1 cellular context compared by ENCODE assay signal in the genomic region with DNA sequence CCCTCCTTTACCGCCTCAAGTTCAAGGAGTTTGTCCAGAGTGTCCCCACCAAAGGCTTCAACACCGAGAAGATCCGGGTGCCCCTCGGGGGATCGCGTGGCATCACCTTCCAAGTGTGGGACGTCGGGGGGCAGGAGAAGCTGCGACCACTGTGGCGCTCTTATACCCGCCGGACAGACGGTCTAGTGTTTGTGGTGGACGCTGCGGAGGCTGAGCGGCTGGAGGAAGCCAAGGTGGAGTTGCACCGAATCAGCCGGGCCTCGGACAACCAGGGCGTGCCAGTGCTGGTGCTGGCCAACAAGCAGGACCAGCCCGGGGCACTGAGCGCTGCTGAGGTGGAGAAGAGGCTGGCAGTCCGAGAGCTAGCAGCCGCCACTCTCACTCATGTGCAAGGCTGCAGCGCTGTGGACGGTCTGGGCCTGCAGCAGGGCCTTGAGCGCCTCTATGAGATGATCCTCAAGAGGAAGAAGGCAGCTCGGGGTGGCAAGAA.
TF ChIP-seq lines count a peak whose summit lies in the region.

No MANE protein-coding gene starts in this region.

TF ChIP-seq in HepG2, 621 proteins besides CTCF, POLR2A, EP300 and RAD21 (continued from another document and continues in another):
- no peak for TF ChIP-seq WIZ (CRISPR knock-in tag; IDR thresholded peaks at IDR 0.05)
- no peak for TF ChIP-seq ZNF337 (CRISPR knock-in tag; IDR thresholded peaks at IDR 0.05; ENCODE audit: borderline replicate concordance, low read depth)
- no peak for TF ChIP-seq ZNF768 (CRISPR knock-in tag; IDR thresholded peaks at IDR 0.05)
- TF ChIP-seq MAFG (CRISPR knock-in tag; IDR thresholded peaks at IDR 0.05) = no peak
- TF ChIP-seq, protein P1, sequence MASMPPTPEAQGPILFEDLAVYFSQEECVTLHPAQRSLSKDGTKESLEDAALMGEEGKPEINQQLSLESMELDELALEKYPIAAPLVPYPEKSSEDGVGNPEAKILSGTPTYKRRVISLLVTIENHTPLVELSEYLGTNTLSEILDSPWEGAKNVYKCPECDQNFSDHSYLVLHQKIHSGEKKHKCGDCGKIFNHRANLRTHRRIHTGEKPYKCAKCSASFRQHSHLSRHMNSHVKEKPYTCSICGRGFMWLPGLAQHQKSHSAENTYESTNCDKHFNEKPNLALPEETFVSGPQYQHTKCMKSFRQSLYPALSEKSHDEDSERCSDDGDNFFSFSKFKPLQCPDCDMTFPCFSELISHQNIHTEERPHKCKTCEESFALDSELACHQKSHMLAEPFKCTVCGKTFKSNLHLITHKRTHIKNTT (CRISPR knock-in tag; IDR thresholded peaks at IDR 0.05) = no peak
- TF ChIP-seq, protein P2, sequence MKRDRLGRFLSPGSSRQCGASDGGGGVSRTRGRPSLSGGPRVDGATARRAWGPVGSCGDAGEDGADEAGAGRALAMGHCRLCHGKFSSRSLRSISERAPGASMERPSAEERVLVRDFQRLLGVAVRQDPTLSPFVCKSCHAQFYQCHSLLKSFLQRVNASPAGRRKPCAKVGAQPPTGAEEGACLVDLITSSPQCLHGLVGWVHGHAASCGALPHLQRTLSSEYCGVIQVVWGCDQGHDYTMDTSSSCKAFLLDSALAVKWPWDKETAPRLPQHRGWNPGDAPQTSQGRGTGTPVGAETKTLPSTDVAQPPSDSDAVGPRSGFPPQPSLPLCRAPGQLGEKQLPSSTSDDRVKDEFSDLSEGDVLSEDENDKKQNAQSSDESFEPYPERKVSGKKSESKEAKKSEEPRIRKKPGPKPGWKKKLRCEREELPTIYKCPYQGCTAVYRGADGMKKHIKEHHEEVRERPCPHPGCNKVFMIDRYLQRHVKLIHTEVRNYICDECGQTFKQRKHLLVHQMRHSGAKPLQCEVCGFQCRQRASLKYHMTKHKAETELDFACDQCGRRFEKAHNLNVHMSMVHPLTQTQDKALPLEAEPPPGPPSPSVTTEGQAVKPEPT (CRISPR knock-in tag; IDR thresholded peaks at IDR 0.05; ENCODE audit: low read depth) = no peak
- no peak; the same call in 1 of the 2 replicates for TF ChIP-seq ZBTB20 (CRISPR knock-in tag; IDR thresholded peaks at IDR 0.05; ENCODE audit: borderline replicate concordance, low read depth)
- TF ChIP-seq, protein P3, sequence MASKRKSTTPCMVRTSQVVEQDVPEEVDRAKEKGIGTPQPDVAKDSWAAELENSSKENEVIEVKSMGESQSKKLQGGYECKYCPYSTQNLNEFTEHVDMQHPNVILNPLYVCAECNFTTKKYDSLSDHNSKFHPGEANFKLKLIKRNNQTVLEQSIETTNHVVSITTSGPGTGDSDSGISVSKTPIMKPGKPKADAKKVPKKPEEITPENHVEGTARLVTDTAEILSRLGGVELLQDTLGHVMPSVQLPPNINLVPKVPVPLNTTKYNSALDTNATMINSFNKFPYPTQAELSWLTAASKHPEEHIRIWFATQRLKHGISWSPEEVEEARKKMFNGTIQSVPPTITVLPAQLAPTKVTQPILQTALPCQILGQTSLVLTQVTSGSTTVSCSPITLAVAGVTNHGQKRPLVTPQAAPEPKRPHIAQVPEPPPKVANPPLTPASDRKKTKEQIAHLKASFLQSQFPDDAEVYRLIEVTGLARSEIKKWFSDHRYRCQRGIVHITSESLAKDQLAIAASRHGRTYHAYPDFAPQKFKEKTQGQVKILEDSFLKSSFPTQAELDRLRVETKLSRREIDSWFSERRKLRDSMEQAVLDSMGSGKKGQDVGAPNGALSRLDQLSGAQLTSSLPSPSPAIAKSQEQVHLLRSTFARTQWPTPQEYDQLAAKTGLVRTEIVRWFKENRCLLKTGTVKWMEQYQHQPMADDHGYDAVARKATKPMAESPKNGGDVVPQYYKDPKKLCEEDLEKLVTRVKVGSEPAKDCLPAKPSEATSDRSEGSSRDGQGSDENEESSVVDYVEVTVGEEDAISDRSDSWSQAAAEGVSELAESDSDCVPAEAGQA (IDR thresholded peaks at IDR 0.05; ENCODE audit: low read depth) = no peak
- TF ChIP-seq, protein P3 (CRISPR knock-in tag; IDR thresholded peaks at IDR 0.05; ENCODE audit: borderline replicate concordance) = no peak
- TF ChIP-seq, protein P4, sequence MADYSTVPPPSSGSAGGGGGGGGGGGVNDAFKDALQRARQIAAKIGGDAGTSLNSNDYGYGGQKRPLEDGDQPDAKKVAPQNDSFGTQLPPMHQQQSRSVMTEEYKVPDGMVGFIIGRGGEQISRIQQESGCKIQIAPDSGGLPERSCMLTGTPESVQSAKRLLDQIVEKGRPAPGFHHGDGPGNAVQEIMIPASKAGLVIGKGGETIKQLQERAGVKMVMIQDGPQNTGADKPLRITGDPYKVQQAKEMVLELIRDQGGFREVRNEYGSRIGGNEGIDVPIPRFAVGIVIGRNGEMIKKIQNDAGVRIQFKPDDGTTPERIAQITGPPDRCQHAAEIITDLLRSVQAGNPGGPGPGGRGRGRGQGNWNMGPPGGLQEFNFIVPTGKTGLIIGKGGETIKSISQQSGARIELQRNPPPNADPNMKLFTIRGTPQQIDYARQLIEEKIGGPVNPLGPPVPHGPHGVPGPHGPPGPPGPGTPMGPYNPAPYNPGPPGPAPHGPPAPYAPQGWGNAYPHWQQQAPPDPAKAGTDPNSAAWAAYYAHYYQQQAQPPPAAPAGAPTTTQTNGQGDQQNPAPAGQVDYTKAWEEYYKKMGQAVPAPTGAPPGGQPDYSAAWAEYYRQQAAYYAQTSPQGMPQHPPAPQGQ (CRISPR knock-in tag; IDR thresholded peaks at IDR 0.05; ENCODE audit: borderline replicate concordance) = 0 out of 2 replicates have a peak, but pooled peaks have one; percentile 71
- no peak; the same call in 1 of the 2 replicates for TF ChIP-seq CAMTA2 (CRISPR knock-in tag; IDR thresholded peaks at IDR 0.05; ENCODE audit: borderline replicate concordance)
- TF ChIP-seq, protein P5, sequence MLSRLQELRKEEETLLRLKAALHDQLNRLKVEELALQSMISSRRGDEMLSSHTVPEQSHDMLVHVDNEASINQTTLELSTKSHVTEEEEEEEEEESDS (CRISPR knock-in tag; IDR thresholded peaks at IDR 0.05; ENCODE audit: borderline replicate concordance) = no peak
- no peak for TF ChIP-seq ZNF746 (CRISPR knock-in tag; IDR thresholded peaks at IDR 0.05)
- TF ChIP-seq ELF3 (CRISPR knock-in tag; IDR thresholded peaks at IDR 0.05) = no peak
- no peak for TF ChIP-seq NBN (conservative IDR thresholded peaks at IDR 0.05)
- TF ChIP-seq ZNF710 (CRISPR knock-in tag; IDR thresholded peaks at IDR 0.05; ENCODE audit: borderline replicate concordance) = no peak
- peak; percentile 73 for TF ChIP-seq ZNF687 (CRISPR knock-in tag; IDR thresholded peaks at IDR 0.05)
- no peak for TF ChIP-seq TFE3 (CRISPR knock-in tag; IDR thresholded peaks at IDR 0.05)
- TF ChIP-seq PCBP2 (optimal IDR thresholded peaks at IDR 0.05; ENCODE audit: low read depth, low read length, poor library complexity, severe bottlenecking) = no peak
- TF ChIP-seq ZNF788 (CRISPR knock-in tag; IDR thresholded peaks at IDR 0.05; ENCODE audit: borderline replicate concordance) = peak; percentile 28; the same call in 1 of the 2 replicates
- TF ChIP-seq ZNF652 (CRISPR knock-in tag; IDR thresholded peaks at IDR 0.05; ENCODE audit: borderline replicate concordance, low read depth) = no peak
- no peak for TF ChIP-seq PLRG1 (conservative IDR thresholded peaks at IDR 0.05)
- no peak for TF ChIP-seq ZFP90 (CRISPR knock-in tag; IDR thresholded peaks at IDR 0.05; ENCODE audit: borderline replicate concordance)
- peak; percentile 32; the same call in 1 of the 2 replicates for TF ChIP-seq FOXK1 (CRISPR knock-in tag; IDR thresholded peaks at IDR 0.05; ENCODE audit: borderline replicate concordance, low read depth)
- no peak for TF ChIP-seq NFE2L2 (IDR thresholded peaks at IDR 0.05; ENCODE audit: low read length)
- TF ChIP-seq SIX1 (CRISPR knock-in tag; IDR thresholded peaks at IDR 0.05; ENCODE audit: borderline replicate concordance) = no peak
- TF ChIP-seq PHF8 (CRISPR knock-in tag; IDR thresholded peaks at IDR 0.05) = no peak
- no peak for TF ChIP-seq ZNF691 (CRISPR knock-in tag; IDR thresholded peaks at IDR 0.05; ENCODE audit: borderline replicate concordance, low read depth)
- 0 out of 2 replicates have a peak, but pooled peaks have one; percentile 9 for TF ChIP-seq ZNF263 (CRISPR knock-in tag; IDR thresholded peaks at IDR 0.05)
- TF ChIP-seq FIP1L1 (IDR thresholded peaks at IDR 0.05; ENCODE audit: borderline replicate concordance, insufficient read depth, low read depth, low read length) = no peak
- no peak for TF ChIP-seq ZNF138 (CRISPR knock-in tag; IDR thresholded peaks at IDR 0.05; ENCODE audit: low read depth)
- no peak for TF ChIP-seq ZNF10 (CRISPR knock-in tag; IDR thresholded peaks at IDR 0.05; ENCODE audit: borderline replicate concordance, low read depth)
- TF ChIP-seq ZNF605 (CRISPR knock-in tag; IDR thresholded peaks at IDR 0.05) = no peak
- TF ChIP-seq DNMT3B (CRISPR knock-in tag; conservative IDR thresholded peaks at IDR 0.05) = no peak
- TF ChIP-seq ZNF761 (CRISPR knock-in tag; conservative IDR thresholded peaks at IDR 0.05) = no peak
- TF ChIP-seq SSRP1 (CRISPR knock-in tag; IDR thresholded peaks at IDR 0.05) = no peak
- no peak for TF ChIP-seq ZNF772 (CRISPR knock-in tag; IDR thresholded peaks at IDR 0.05)
- no peak for TF ChIP-seq KLF6 (CRISPR knock-in tag; IDR thresholded peaks at IDR 0.05)
- TF ChIP-seq CHD4 (IDR thresholded peaks at IDR 0.05; ENCODE audit: borderline replicate concordance, low read length) = no peak
- no peak for TF ChIP-seq ZNF780A (CRISPR knock-in tag; IDR thresholded peaks at IDR 0.05)
